21 cellular contexts compared by ENCODE assay signal in genomic region chr2:168993538-168993937, GRCh38. TPM values are rescaled to one million over a fixed set of nuclear protein-coding genes. Genes with fewer than 3 reads are reported as not detected.
DNase-seq lines count a peak whose midpoint lies in the region; ATAC-seq and TF ChIP-seq lines count a peak whose summit lies in the region.
"Had no signal": no experiment of that assay in that cellular context is flagged by ENCODE, and none has a peak within 500 bp of the region (broad histone marks: within the 10 kb centered on the region; RNA-seq: fewer than 3 reads in every experiment).

No MANE protein-coding gene starts in this region.

- no peaks in the 10 kb centered on the region for H3F3A ChIP-seq in GM23338 (replicated peaks; ENCODE audit: low read depth)

- no peak overlapping the region for H4K91ac ChIP-seq in neuronal stem cell (ENCODE audit: low read depth, low read length, poor library complexity)

- H4K20me1 ChIP-seq in GM23338 (replicated peaks; ENCODE audit: insufficient read depth), result no peaks in the 10 kb centered on the region

- H3K27ac Mint-ChIP-seq in GM23338 (no peak overlapping the region), endodermal cell (no peak overlapping the region)
- H3K27ac Mint-ChIP-seq: CD4-positive, CD25-positive, alpha-beta regulatory T cell; HFFc6 had no signal

- H2BK120ac ChIP-seq in neuronal stem cell (ENCODE audit: low read depth, low read length), result no peak overlapping the region

- H3K4me3 Mint-ChIP-seq in GM23338 (no peak overlapping the region), endodermal cell (no peak overlapping the region)
- H3K4me3 Mint-ChIP-seq: CD4-positive, CD25-positive, alpha-beta regulatory T cell; CD8-positive, alpha-beta memory T cell; HFFc6 had no signal

- H3K36me3 ChIP-seq in ACC112 (ENCODE audit: insufficient read depth, low read length) (no peaks in the 10 kb centered on the region), GM23338 (ENCODE audit: insufficient read depth) (no peaks in the 10 kb centered on the region), endodermal cell (ENCODE audit: control insufficient read depth, insufficient read depth, low read length) (no peaks in the 10 kb centered on the region), neuronal stem cell (replicated peaks in 1 of 2; ENCODE audit: control insufficient read depth in 2 of 2, insufficient read depth in 2 of 2, low read length in 2 of 2) (no peaks in the 10 kb centered on the region)
- H3K36me3 ChIP-seq: BE2C had no signal

- H3K4me1 ChIP-seq in ACC112 (ENCODE audit: control insufficient read depth, insufficient read depth, low read length, unreplicated experiment), result peaks cover 57% of the 10 kb centered on the region
- H3K4me1 ChIP-seq in GM23338 (ENCODE audit: insufficient read depth), result no peaks in the 10 kb centered on the region
- peaks cover 7% of the 10 kb centered on the region for H3K4me1 ChIP-seq in endodermal cell (ENCODE audit: control insufficient read depth, insufficient read depth, low read length)
- H3K4me1 ChIP-seq in neuronal stem cell (ENCODE audit: control insufficient read depth in 2 of 2, insufficient read depth in 1 of 2, low read depth in 1 of 2, low read length in 2 of 2), result peaks cover 0 to 3% of the 10 kb centered on the region in 2 donors
- H3K4me1 ChIP-seq: BE2C had no signal

- no peak overlapping the region for H2BK12ac ChIP-seq in neuronal stem cell (ENCODE audit: low read length)

- H3K4me2 ChIP-seq in GM23338, result no peak overlapping the region
- H3K4me2 ChIP-seq in neuronal stem cell (ENCODE audit: insufficient read depth, low read length, poor library complexity, severe bottlenecking), result no peak overlapping the region

- no peak overlapping the region for H3K14ac ChIP-seq in neuronal stem cell (ENCODE audit: low read length)

- TF ChIP-seq CTCF in GM23338 (conservative IDR thresholded peaks at IDR 0.05; ENCODE audit: low read depth in 2 of 2) (no peak), endodermal cell (conservative IDR thresholded peaks at IDR 0.05) (no peak)

- H3K23ac ChIP-seq in neuronal stem cell (ENCODE audit: low read depth, low read length, poor library complexity), result no peak overlapping the region

- H2BK5ac ChIP-seq in neuronal stem cell (ENCODE audit: low read length), result no peak overlapping the region

- H3K9me3 Mint-ChIP-seq in GM23338 (no peaks in the 10 kb centered on the region), endodermal cell (no peaks in the 10 kb centered on the region)
- H3K9me3 Mint-ChIP-seq: CD8-positive, alpha-beta memory T cell; HFFc6 had no signal

- H3K4me1 Mint-ChIP-seq in GM23338 (no peaks in the 10 kb centered on the region), endodermal cell (peaks cover 27% of the 10 kb centered on the region)
- H3K4me1 Mint-ChIP-seq: CD4-positive, CD25-positive, alpha-beta regulatory T cell; CD8-positive, alpha-beta memory T cell had no signal

- H3K4me3 ChIP-seq in ACC112 (ENCODE audit: low read depth, low read length), result no peak overlapping the region
- no peak overlapping the region for H3K4me3 ChIP-seq in GM23338
- H3K4me3 ChIP-seq in endodermal cell (ENCODE audit: low read length), result peak overlapping the region; percentile 1
- H3K4me3 ChIP-seq in neuronal stem cell (ENCODE audit: low read length in 2 of 2), result no peak overlapping the region

- H3K9me3 ChIP-seq in endodermal cell (ENCODE audit: control insufficient read depth, low read length) (no peaks in the 10 kb centered on the region), neuronal stem cell (replicated peaks in 1 of 2; ENCODE audit: control insufficient read depth in 2 of 2, insufficient read depth in 1 of 2, low read depth in 1 of 2, low read length in 2 of 2) (no peaks in the 10 kb centered on the region)
- H3K9me3 ChIP-seq: BE2C had no signal

- H3K79me2 ChIP-seq in ACC112 (ENCODE audit: control insufficient read depth, insufficient read depth, low read length, unreplicated experiment) (no peaks in the 10 kb centered on the region), GM23338 (replicated peaks; ENCODE audit: insufficient read depth) (no peaks in the 10 kb centered on the region)

- H2AFZ ChIP-seq in ACC112 (ENCODE audit: low read length, unreplicated experiment), result peak overlapping the region; percentile 49
- H2AFZ ChIP-seq in GM23338, result 0 out of 2 replicates have a peak overlapping the region, but pooled peaks have one; percentile 29
- peak overlapping the region; percentile 7 for H2AFZ ChIP-seq in neuronal stem cell (ENCODE audit: low read length)

- H3K18ac ChIP-seq in neuronal stem cell (ENCODE audit: low read length), result no peak overlapping the region

- H3K27me3 ChIP-seq in ACC112 (ENCODE audit: insufficient read depth, low read length), result no peaks in the 10 kb centered on the region
- no peaks in the 10 kb centered on the region for H3K27me3 ChIP-seq in GM23338 (ENCODE audit: insufficient read depth)
- no peaks in the 10 kb centered on the region for H3K27me3 ChIP-seq in endodermal cell (ENCODE audit: control insufficient read depth, insufficient read depth, low read length, poor library complexity, severe bottlenecking)
- no peaks in the 10 kb centered on the region for H3K27me3 ChIP-seq in neuronal stem cell (ENCODE audit: control insufficient read depth in 3 of 3, insufficient read depth in 3 of 3, low read depth in 1 of 3, low read length in 3 of 3)
- H3K27me3 ChIP-seq: BE2C had no signal

- H3K79me1 ChIP-seq in neuronal stem cell (ENCODE audit: low read depth, low read length), result no peaks in the 10 kb centered on the region

- H3K27me3 Mint-ChIP-seq in GM23338 (ENCODE audit: insufficient read depth, low read depth, poor library complexity) (no peaks in the 10 kb centered on the region), endodermal cell (ENCODE audit: insufficient read depth) (peaks cover 31% of the 10 kb centered on the region)
- H3K27me3 Mint-ChIP-seq: CD4-positive, CD25-positive, alpha-beta regulatory T cell had no signal

- ATAC-seq in GM23338, result no peak
- ATAC-seq: HCT116 had no signal

- no peak overlapping the region for H3K4ac ChIP-seq in neuronal stem cell (ENCODE audit: low read length)

- 79 to 100% methylated on average over 1 to 3 of the region's 3 CpGs for WGBS in endodermal cell (ENCODE audit: insufficient coverage in 1 of 2, insufficient read length in 1 of 2), 2 experiments
- WGBS in neuronal stem cell (ENCODE audit: extremely low coverage in 2 of 2, insufficient read length in 2 of 2, insufficient replicate concordance in 1 of 2), 2 donors, result no CpG with 5 or more reads among the region's 3 CpGs

- H4K8ac ChIP-seq in neuronal stem cell (ENCODE audit: low read depth, low read length), result no peak overlapping the region

- no peak overlapping the region for H2AK5ac ChIP-seq in neuronal stem cell (ENCODE audit: low read depth, low read length)

- H2BK15ac ChIP-seq in neuronal stem cell (ENCODE audit: low read length), result no peak overlapping the region

- no peak for DNase-seq in GM23338 (ENCODE audit: low spot score)
- no peak for DNase-seq in endodermal cell
- DNase-seq in neuronal stem cell (ENCODE audit: low spot score), result no peak
- no peak for DNase-seq in GM19240 (ENCODE audit: insufficient read length, low spot score)
- no peak for DNase-seq in hypothalamus (lab: John Stamatoyannopoulos, UW)
- no peak for DNase-seq in activated naive CD4-positive, alpha-beta T cell treated with anti-CD3 and anti-CD28 coated beads, Interleukin-2, amount 50 U/mL, for 16 hours
- DNase-seq: ACHN; BE2C; C1 segment of cervical spinal cord; CD4-positive, CD25-positive, alpha-beta regulatory T cell; CD8-positive, alpha-beta memory T cell; COR-L47; DMS 273 treated with DMSO at 0.1 percent for 48 hours; DMS53; DND-41; GOT3; H7; HFFc6 had no signal

- H3K27ac ChIP-seq in ACC112 (ENCODE audit: low read depth, low read length) (peak overlapping the region; percentile 67), GM23338 (ENCODE audit: low read depth) (no peak overlapping the region), endodermal cell (ENCODE audit: low read depth, low read length) (no peak overlapping the region), neuronal stem cell (replicated peaks; ENCODE audit: low read length) (no peak overlapping the region)

- no peaks in the 10 kb centered on the region for H3K36me3 Mint-ChIP-seq in GM23338 (ENCODE audit: low read depth)
- H3K36me3 Mint-ChIP-seq in endodermal cell (ENCODE audit: low read depth), result no peaks in the 10 kb centered on the region
- H3K36me3 Mint-ChIP-seq: CD4-positive, CD25-positive, alpha-beta regulatory T cell; CD8-positive, alpha-beta memory T cell had no signal

- no peaks in the 10 kb centered on the region for H3K9me2 ChIP-seq in GM23338 (ENCODE audit: insufficient read depth)

- H3K9ac ChIP-seq in endodermal cell (ENCODE audit: extremely low read depth, low read length, poor library complexity, severe bottlenecking), result no peak overlapping the region
- H3K9ac ChIP-seq in neuronal stem cell (ENCODE audit: low read depth, low read length, poor library complexity), result no peak overlapping the region

TF ChIP-seq in GM23338, 12 proteins besides CTCF, POLR2A, EP300 and RAD21 (continues in another document):
- no peak for TF ChIP-seq STAT1 (IDR thresholded peaks at IDR 0.05; ENCODE audit: unreplicated experiment)
- no peak for TF ChIP-seq NANOG (IDR thresholded peaks at IDR 0.05; ENCODE audit: borderline replicate concordance)
- no peak for TF ChIP-seq ZNF331 (CRISPR knock-in tag; IDR thresholded peaks at IDR 0.05; ENCODE audit: low read depth)
- TF ChIP-seq ETS1 (IDR thresholded peaks at IDR 0.05), result no peak
- no peak for TF ChIP-seq POLR2AphosphoS5 (IDR thresholded peaks at IDR 0.05; ENCODE audit: low read depth)
- no peak for TF ChIP-seq JUNB (IDR thresholded peaks at IDR 0.05; ENCODE audit: unreplicated experiment)

RNA-seq across cellular contexts. Expression of gene ABCB11, which starts 37.6 kb away (rescaled TPM):
- total RNA-seq in GM23338 (2014; rRNA removed; shearing (Covaris generic)), result not detected in 2 replicates
- 0.03 TPM in 1 of 2 replicates, not detected in the other for polyA plus RNA-seq in GM23338 (2016; fragmentation: Nextera tagmentation; extraction: Ambion mirVana)
- total RNA-seq in endodermal cell, result under 1 TPM; 0.04 TPM
- polyA plus RNA-seq in endodermal cell (2013, experiment 1 of 2), result 0.04 TPM
- 0.04 TPM for polyA plus RNA-seq in endodermal cell (2013, experiment 2 of 2)
- 0.07 TPM for polyA plus RNA-seq in neuronal stem cell (2013, experiment 1 of 2)
- polyA plus RNA-seq in neuronal stem cell (2013, experiment 2 of 2), result 0.06 TPM
- total RNA-seq: A172; CD4-positive, CD25-positive, alpha-beta regulatory T cell; CD8-positive, alpha-beta memory T cell had no signal
- polyA plus RNA-seq: CD4-positive, CD25-positive, alpha-beta regulatory T cell; CD8-positive, alpha-beta memory T cell had no signal
